8 cellular contexts compared by ENCODE assay signal in the genomic region with DNA sequence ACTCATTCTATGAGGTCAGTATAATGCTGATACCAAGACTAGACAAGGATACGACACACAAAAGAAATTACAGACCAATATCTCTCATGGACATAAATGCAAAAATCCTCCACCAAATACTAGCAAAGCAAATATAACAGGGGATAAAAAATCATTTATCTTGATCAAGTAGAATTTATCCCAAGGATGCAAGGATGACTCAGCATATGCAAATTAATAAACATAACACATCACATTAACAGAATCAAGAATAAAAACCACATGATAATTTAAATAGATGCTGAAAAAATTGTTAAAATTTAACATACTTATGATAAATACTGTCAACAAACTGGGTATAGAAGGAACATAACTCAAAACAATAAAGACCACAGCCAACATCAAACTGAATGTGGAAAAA.
"Had no signal": no experiment of that assay in that cellular context is flagged by ENCODE, and none has a peak within 500 bp of the region (broad histone marks: within the 10 kb centered on the region; RNA-seq: fewer than 3 reads in every experiment).

No MANE protein-coding gene starts in this region.

- FAIRE-seq: H54, HTR-8/SVneo had no signal

- H3K27ac ChIP-seq: KMS-11 had no signal

- H3K9ac ChIP-seq: KMS-11 had no signal

- H3K4me2 ChIP-seq: KMS-11 had no signal

- H3K4me3 Mint-ChIP-seq: H9 had no signal

- H3K4me1 Mint-ChIP-seq: H9 had no signal

- H3K27ac Mint-ChIP-seq: H9 had no signal

- DNase-seq: GOT3, H9, HCEC 1CT, Karpas-422, KBM-7 had no signal
